ENCODE assay signal across 19 cellular contexts in the genomic region with DNA sequence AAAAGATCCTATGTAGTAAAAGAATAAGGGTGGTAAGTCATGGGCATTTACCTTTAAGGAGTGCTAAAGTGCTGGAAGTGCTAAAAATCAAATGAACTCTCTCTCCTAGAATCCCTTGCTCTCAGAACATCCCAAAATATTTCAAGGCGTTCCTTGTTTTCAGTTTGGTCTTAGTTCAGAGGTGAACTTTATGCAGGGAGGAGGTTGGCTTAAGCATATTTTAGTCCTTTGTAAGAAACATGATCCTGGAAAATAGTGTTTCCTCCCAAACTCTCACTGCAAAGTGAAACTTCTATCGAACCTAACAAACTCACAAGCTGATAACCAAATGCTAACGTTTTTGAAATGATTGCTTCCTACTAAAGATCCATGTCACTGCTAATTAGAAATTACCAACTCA.
"Had no signal": no experiment of that assay in that cellular context is flagged by ENCODE, and none has a peak within 500 bp of the region (broad histone marks: within the 10 kb centered on the region; RNA-seq: fewer than 3 reads in every experiment).

No MANE protein-coding gene starts in this region.

- H3K36me3 ChIP-seq: brain microvascular endothelial cell, colonic mucosa had no signal

- DNase-seq: activated CD4-positive, alpha-beta memory T cell treated with anti-CD3 and anti-CD28 coated beads, Interleukin-2, amount 10 ng/mL, durations not matched to agents 7 days and 5 days; activated CD4-positive, alpha-beta T cell treated with anti-CD3 and anti-CD28 coated beads for 4 hours; activated CD8-positive, alpha-beta memory T cell treated with anti-CD3 and anti-CD28 coated beads, Interleukin-2, amount 10 ng/mL, durations not matched to agents 7 days and 5 days; activated naive CD8-positive, alpha-beta T cell treated with anti-CD3 and anti-CD28 coated beads for 36 hours; amygdala; brain microvascular endothelial cell; central memory CD4-positive, alpha-beta T cell; colonic mucosa; foreskin keratinocyte; glutamatergic neuron; hypothalamus; islet precursor cell; retina; stimulated activated CD4-positive, alpha-beta T cell treated with anti-CD3 and anti-CD28 coated beads, Interleukin-12 subunit alpha, Interleukin-12 subunit beta, amount 100 ng/mL, for 4 hours; stimulated activated CD4-positive, alpha-beta T cell treated with anti-CD3 and anti-CD28 coated beads, Interleukin-1b, Interleukin-23, amount 100 ng/mL, for 48 hours; stimulated activated CD8-positive, alpha-beta memory T cell treated with anti-CD3 and anti-CD28 coated beads, Interleukin-4, amount 100 ng/mL, for 48 hours; stimulated activated naive CD4-positive, alpha-beta T cell; substantia nigra had no signal

- H3K27ac ChIP-seq: brain microvascular endothelial cell, colonic mucosa, foreskin keratinocyte had no signal

- H3K9me3 ChIP-seq: colonic mucosa had no signal

- H3K27me3 ChIP-seq: brain microvascular endothelial cell, colonic mucosa, foreskin keratinocyte had no signal

- H3K4me1 ChIP-seq: colonic mucosa had no signal

- H3K4me3 ChIP-seq: colonic mucosa, lung had no signal
